27 cellular contexts compared by ENCODE assay signal in genomic region chr16:51756447-51757123, GRCh38.
DNase-seq lines count a peak whose midpoint lies in the region; ATAC-seq, FAIRE-seq and TF ChIP-seq lines count a peak whose summit lies in the region.
"Had no signal": no experiment of that assay in that cellular context is flagged by ENCODE, and none has a peak within 500 bp of the region (broad histone marks: within the 10 kb centered on the region; RNA-seq: fewer than 3 reads in every experiment).

No MANE protein-coding gene starts in this region.

- H3K4me1 Mint-ChIP-seq in natural killer cell treated with Interleukin-12 subunit alpha and Interleukin-12 subunit beta and Interleukin-15 and Interleukin-18, amount 100 ng/mL, for 72 hours (ENCODE audit: low read depth in 2 of 2) = no peaks in the 10 kb centered on the region
- H3K4me1 Mint-ChIP-seq: activated CD8-positive, alpha-beta memory T cell treated with anti-CD3 and anti-CD28 coated beads, Interleukin-2, amount 10 ng/mL, durations not matched to agents 7 days and 5 days; stimulated activated naive B cell treated with anti-CD40 and anti-IgM and Interleukin-4, amounts not matched to agents 10 μg/mL and 1 μg/mL and 100 μg/mL, for 72 hours had no signal

- no peaks in the 10 kb centered on the region for H3K9me3 ChIP-seq in liver (ENCODE audit: control insufficient read depth in 4 of 4, low read length in 3 of 4)
- H3K9me3 ChIP-seq in HepG2 (ENCODE audit: low read length) = no peaks in the 10 kb centered on the region
- H3K9me3 ChIP-seq in thyroid gland = no peaks in the 10 kb centered on the region
- H3K9me3 ChIP-seq: BE2C, right atrium auricular region, spleen, thoracic aorta had no signal

- no peaks in the 10 kb centered on the region for H3K27me3 ChIP-seq in liver (ENCODE audit: control insufficient read depth in 4 of 4, insufficient read depth in 4 of 4, low read length in 3 of 4)
- peaks cover 0 to 10% of the 10 kb centered on the region in 2 experiments; a peak in 2 of 5 replicates for H3K27me3 ChIP-seq in HepG2 (ENCODE audit: control insufficient read depth in 1 of 2, insufficient read depth in 2 of 2, low read length in 2 of 2)
- no peaks in the 10 kb centered on the region for H3K27me3 ChIP-seq in thyroid gland
- H3K27me3 ChIP-seq: right atrium auricular region had no signal

- peaks cover 3% of the 10 kb centered on the region for H3K9me3 Mint-ChIP-seq in natural killer cell treated with Interleukin-12 subunit alpha and Interleukin-12 subunit beta and Interleukin-15 and Interleukin-18, amount 100 ng/mL, for 72 hours
- H3K9me3 Mint-ChIP-seq: activated naive CD4-positive, alpha-beta T cell treated with anti-CD3 and anti-CD28 coated beads, Interleukin-2, amount 50 U/mL, for 72 hours; activated T-helper 1 cell treated with anti-CD3 and anti-CD28 coated beads, Interleukin-12 subunit alpha, Interleukin-12 subunit beta, Interleukin-2, Interleukin-4 antibody, amounts not matched to agents 30 ng/mL and 10 ng/mL and 1 ng/mL, durations not matched to agents 14 hours and 24 hours and 36 hours; stimulated activated naive B cell treated with anti-CD40 and anti-IgM and Interleukin-4, amounts not matched to agents 10 μg/mL and 1 μg/mL and 100 μg/mL, for 72 hours; T-helper 2 cell treated with Interferon-gamma antibody and Interleukin-4, amounts not matched to agents 5 μg/mL and 100 μg/mL, for 36 hours had no signal

- ATAC-seq in HepG2 = no peak
- ATAC-seq in left lobe of liver = peak; percentile 81
- ATAC-seq in natural killer cell treated with Interleukin-12 subunit alpha and Interleukin-12 subunit beta and Interleukin-15 and Interleukin-18, amount 100 ng/mL, for 72 hours = no peak
- ATAC-seq: activated CD8-positive, alpha-beta memory T cell treated with anti-CD3 and anti-CD28 coated beads, Interleukin-2, amount 10 ng/mL, durations not matched to agents 7 days and 5 days; activated naive CD4-positive, alpha-beta T cell treated with anti-CD3 and anti-CD28 coated beads, Interleukin-2, amount 50 U/mL, for 72 hours; SK-N-SH treated with all-trans-retinoic acid at 6 μM for 48 hours; stimulated activated naive B cell treated with anti-CD40 and anti-IgM and Interleukin-4, amounts not matched to agents 10 μg/mL and 1 μg/mL and 100 μg/mL, for 72 hours had no signal

- no peak overlapping the region for H3K4me3 Mint-ChIP-seq in natural killer cell treated with Interleukin-12 subunit alpha and Interleukin-12 subunit beta and Interleukin-15 and Interleukin-18, amount 100 ng/mL, for 72 hours
- H3K4me3 Mint-ChIP-seq: activated CD8-positive, alpha-beta memory T cell treated with anti-CD3 and anti-CD28 coated beads, Interleukin-2, amount 10 ng/mL, durations not matched to agents 7 days and 5 days; activated T-helper 1 cell treated with anti-CD3 and anti-CD28 coated beads, Interleukin-12 subunit alpha, Interleukin-12 subunit beta, Interleukin-2, Interleukin-4 antibody, amounts not matched to agents 30 ng/mL and 10 ng/mL and 1 ng/mL, durations not matched to agents 14 hours and 24 hours and 36 hours; stimulated activated naive B cell treated with anti-CD40 and anti-IgM and Interleukin-4, amounts not matched to agents 10 μg/mL and 1 μg/mL and 100 μg/mL, for 72 hours; T-helper 2 cell treated with Interferon-gamma antibody and Interleukin-4, amounts not matched to agents 5 μg/mL and 100 μg/mL, for 36 hours had no signal

- FAIRE-seq in HepG2 (lab: Jason Lieb, UNC) = no peak
- FAIRE-seq: endometrium, keratinocyte had no signal

- H3K9ac ChIP-seq in liver (ENCODE audit: low read depth in 1 of 2, low read length in 2 of 2) = no peak overlapping the region
- H3K9ac ChIP-seq in HepG2 (ENCODE audit: insufficient read depth, low read depth, low read length) = no peak overlapping the region

- in situ Hi-C loops in HepG2 (cut with HindIII; ENCODE audit: extremely low pct_ligation_motif_present, low pct_unique_long_range_greater_than_20kb) (loop anchor here (25.0 kb wide), 1 partner anchor 869 kb away; no protein-coding TSS in a partner anchor), astrocyte of the spinal cord (cut with HindIII; ENCODE audit: low sequenced_read_pairs) (loop anchor here (25.0 kb wide), 1 partner anchor 619 kb away; no protein-coding TSS in a partner anchor)

- TF ChIP-seq RAD21 in liver (IDR thresholded peaks at IDR 0.05) = peak; percentile 52 to 67
- no peak for TF ChIP-seq RAD21 in HepG2 (CRISPR knock-in tag; IDR thresholded peaks at IDR 0.05)

- H4K20me1 ChIP-seq in HepG2 (ENCODE audit: insufficient read depth, low read length) = no peaks in the 10 kb centered on the region

- peaks cover 0 to under 1% (median under 1%) of the 10 kb centered on the region in 4 donors for H3K4me1 ChIP-seq in liver (ENCODE audit: control insufficient read depth in 4 of 4, insufficient read depth in 4 of 4, low read length in 3 of 4)
- H3K4me1 ChIP-seq in HepG2 (ENCODE audit: insufficient read depth, low read length) = no peaks in the 10 kb centered on the region
- H3K4me1 ChIP-seq in thyroid gland = peaks cover 19 to 34% of the 10 kb centered on the region in 2 donors
- H3K4me1 ChIP-seq: right atrium auricular region, spleen had no signal

- H3K4me3 ChIP-seq in liver (ENCODE audit: low read depth in 1 of 3, low read length in 3 of 3) (peak overlapping the region in 1 of 3 donors; percentile 24), HepG2 (replicated peaks in 1 of 3; ENCODE audit: insufficient read depth in 1 of 3, low read depth in 2 of 3, low read length in 3 of 3) (no peak overlapping the region), astrocyte of the spinal cord (ENCODE audit: low read depth, low read length) (no peak overlapping the region), thyroid gland (replicated peaks in 1 of 3) (peak overlapping the region in 1 of 3 donors; percentile 13)
- H3K4me3 ChIP-seq: right atrium auricular region, spleen, thoracic aorta had no signal

- DNase-seq in HepG2 (ENCODE audit: low spot score) (no peak), astrocyte of the spinal cord (ENCODE audit: low read depth, low spot score) (peak; percentile 18), left lobe of liver (ENCODE audit: low spot score) (no peak), thyroid gland (peak; percentile 48 to 53), GM19240 (ENCODE audit: insufficient read length, low spot score) (no peak), 8988T (no peak)
- no peak for DNase-seq in natural killer cell treated with Interleukin-12 subunit alpha and Interleukin-12 subunit beta and Interleukin-15 and Interleukin-18, amount 100 ng/mL, for 72 hours (ENCODE audit: low spot score)
- DNase-seq: activated CD4-positive, alpha-beta T cell treated with anti-CD3 and anti-CD28 coated beads, Interleukin-2, amount 50 U/mL, for 1 hour; activated CD8-positive, alpha-beta memory T cell treated with anti-CD3 and anti-CD28 coated beads, Interleukin-2, amount 10 ng/mL, durations not matched to agents 7 days and 5 days; BE2C; Calu3; caudate nucleus; KBM-7; NCI-H524; spleen; stimulated activated CD4-positive, alpha-beta T cell treated with anti-CD3 and anti-CD28 coated beads, Interleukin-4, amount 100 ng/mL, for 1 hour; stimulated activated naive B cell treated with anti-CD40 and anti-IgM and Interleukin-4, amounts not matched to agents 10 μg/mL and 1 μg/mL and 100 μg/mL, for 72 hours had no signal

- H3K36me3 ChIP-seq in liver (ENCODE audit: control insufficient read depth in 4 of 4, insufficient read depth in 3 of 4, low read depth in 1 of 4, low read length in 3 of 4) (no peaks in the 10 kb centered on the region), HepG2 (replicated peaks in 1 of 2; ENCODE audit: control insufficient read depth in 1 of 2, insufficient read depth in 2 of 2, low read length in 2 of 2) (no peaks in the 10 kb centered on the region), thyroid gland (no peaks in the 10 kb centered on the region)
- H3K36me3 ChIP-seq: BE2C, right atrium auricular region, spleen, thoracic aorta had no signal

- peaks cover 0 to under 1% of the 10 kb centered on the region in 2 donors for H3K27me3 Mint-ChIP-seq in natural killer cell treated with Interleukin-12 subunit alpha and Interleukin-12 subunit beta and Interleukin-15 and Interleukin-18, amount 100 ng/mL, for 72 hours
- H3K27me3 Mint-ChIP-seq: activated CD8-positive, alpha-beta memory T cell treated with anti-CD3 and anti-CD28 coated beads, Interleukin-2, amount 10 ng/mL, durations not matched to agents 7 days and 5 days had no signal

- no peak overlapping the region for H3K27ac Mint-ChIP-seq in natural killer cell treated with Interleukin-12 subunit alpha and Interleukin-12 subunit beta and Interleukin-15 and Interleukin-18, amount 100 ng/mL, for 72 hours
- H3K27ac Mint-ChIP-seq: activated CD8-positive, alpha-beta memory T cell treated with anti-CD3 and anti-CD28 coated beads, Interleukin-2, amount 10 ng/mL, durations not matched to agents 7 days and 5 days; activated naive CD4-positive, alpha-beta T cell treated with anti-CD3 and anti-CD28 coated beads, Interleukin-2, amount 50 U/mL, for 72 hours; activated T-helper 1 cell treated with anti-CD3 and anti-CD28 coated beads, Interleukin-12 subunit alpha, Interleukin-12 subunit beta, Interleukin-2, Interleukin-4 antibody, amounts not matched to agents 30 ng/mL and 10 ng/mL and 1 ng/mL, durations not matched to agents 14 hours and 24 hours and 36 hours; stimulated activated naive B cell treated with anti-CD40 and anti-IgM and Interleukin-4, amounts not matched to agents 10 μg/mL and 1 μg/mL and 100 μg/mL, for 72 hours; T-helper 2 cell treated with Interferon-gamma antibody and Interleukin-4, amounts not matched to agents 5 μg/mL and 100 μg/mL, for 36 hours had no signal

- peak overlapping the region in 1 of 2 donors; percentile 15 for H3K27ac ChIP-seq in liver (ENCODE audit: low read depth in 1 of 2, low read length in 2 of 2)
- no peak overlapping the region for H3K27ac ChIP-seq in HepG2 (ENCODE audit: extremely low read length, insufficient read depth, low read length)
- H3K27ac ChIP-seq in thyroid gland = peak overlapping the region; percentile 88 to 93 (median 90)
- H3K27ac ChIP-seq: right atrium auricular region, spleen, thoracic aorta, VCaP had no signal

- CTCF ChIA-PET in HepG2 (lab: Yijun Ruan, JAX; ENCODE audit: low intra/inter-chr PET ratio, low total read pairs) = no interaction called here

- no peaks in the 10 kb centered on the region for H3K36me3 Mint-ChIP-seq in natural killer cell treated with Interleukin-12 subunit alpha and Interleukin-12 subunit beta and Interleukin-15 and Interleukin-18, amount 100 ng/mL, for 72 hours
- H3K36me3 Mint-ChIP-seq: activated CD8-positive, alpha-beta memory T cell treated with anti-CD3 and anti-CD28 coated beads, Interleukin-2, amount 10 ng/mL, durations not matched to agents 7 days and 5 days; activated naive CD4-positive, alpha-beta T cell treated with anti-CD3 and anti-CD28 coated beads, Interleukin-2, amount 50 U/mL, for 72 hours; stimulated activated naive B cell treated with anti-CD40 and anti-IgM and Interleukin-4, amounts not matched to agents 10 μg/mL and 1 μg/mL and 100 μg/mL, for 72 hours had no signal

- no peaks in the 10 kb centered on the region for H3K79me2 ChIP-seq in HepG2 (ENCODE audit: insufficient read depth, low read length)

- TF ChIP-seq POLR2A in HepG2 (IDR thresholded peaks at IDR 0.05; ENCODE audit: insufficient read depth in 1 of 2, low read depth in 2 of 2, low read length in 2 of 2) = no peak
- TF ChIP-seq POLR2A in thyroid gland (IDR thresholded peaks at IDR 0.05) = no peak

- BruUV-seq in HepG2 (replicated peaks; lab: Mats Ljungman, UMichigan) = no TSS peak

- H3K4me2 ChIP-seq in HepG2 (ENCODE audit: low read depth, low read length) = no peak overlapping the region

- intact Hi-C loops in HepG2 (cut with micrococcal nuclease; ENCODE audit: unreplicated experiment) (no loop called here), thyroid gland (cut with DNase I) (loop anchor here (5.0 kb wide), 1 partner anchor 604 kb away; the partner anchor contains the start of gene SALL1)

- no peak overlapping the region for H2AFZ ChIP-seq in HepG2 (ENCODE audit: low read length)

- no peak for TF ChIP-seq CTCF in liver (IDR thresholded peaks at IDR 0.05; ENCODE audit: low read depth, low read length, missing input control)
- TF ChIP-seq CTCF in HepG2 (CRISPR knock-in tag; IDR thresholded peaks at IDR 0.05) = no peak
- TF ChIP-seq CTCF in astrocyte of the spinal cord (IDR thresholded peaks at IDR 0.05; ENCODE audit: low read depth, low read length) = no peak
- peak in 2 of 6 experiments; percentile 24 to 36 for TF ChIP-seq CTCF in thyroid gland (IDR thresholded peaks at IDR 0.05)

- 49% methylated on average over 14 of the region's 14 CpGs for whole genome bisulfite sequencing in liver
- WGBS in HepG2 (ENCODE audit: low lambda C conversion rate) = 43% methylated on average over 13 of the region's 14 CpGs
- 24 to 27% methylated on average over 14 of the region's 14 CpGs for WGBS in thyroid gland, 2 donors

- POLR2A ChIA-PET in HepG2 (lab: Yijun Ruan, JAX) = no interaction called here

- TF ChIP-seq EP300 in HepG2 (IDR thresholded peaks at IDR 0.05; ENCODE audit: low read depth in 2 of 2, low read length in 2 of 2) = no peak
- no peak for TF ChIP-seq EP300 in HepG2 (CRISPR knock-in tag; IDR thresholded peaks at IDR 0.05; ENCODE audit: borderline replicate concordance)

Comparison
In these comparisons a context has a peak if more than half of its experiments do, and no peak if none do; other contexts are left out.
1. DNase-seq: peak in astrocyte of the spinal cord (single experiment) and thyroid gland (2 of 2); none in HepG2 (single experiment), left lobe of liver (single experiment), GM19240 (single experiment), 8988T (single experiment) and natural killer cell treated with Interleukin-12 subunit alpha and Interleukin-12 subunit beta and Interleukin-15 and Interleukin-18, amount 100 ng/mL, for 72 hours (single experiment).